Comparison of ENCODE assay signal across 1 cellular context in genomic region chr7:50738932-50739331, GRCh38.
TF ChIP-seq lines count a peak whose summit lies in the region.

No MANE protein-coding gene starts in this region.

TF ChIP-seq in HepG2, 621 proteins besides CTCF, POLR2A, EP300 and RAD21 (continued from another document and continues in another):
- TF ChIP-seq IKZF5 (CRISPR knock-in tag; IDR thresholded peaks at IDR 0.05) (no peak), ZNF607 (CRISPR knock-in tag; IDR thresholded peaks at IDR 0.05; ENCODE audit: borderline replicate concordance) (no peak), NFIB (CRISPR knock-in tag; IDR thresholded peaks at IDR 0.05; ENCODE audit: borderline replicate concordance) (no peak), SUZ12 (IDR thresholded peaks at IDR 0.05; ENCODE audit: low read depth, low read length) (no peak), RCOR2 (CRISPR knock-in tag; IDR thresholded peaks at IDR 0.05) (no peak), ZNF678 (CRISPR knock-in tag; IDR thresholded peaks at IDR 0.05) (no peak), DMAP1 (CRISPR knock-in tag; IDR thresholded peaks at IDR 0.05) (no peak), SMAD3 (CRISPR knock-in tag; IDR thresholded peaks at IDR 0.05) (peak; percentile 49; the same call in 1 of the 2 replicates), TARDBP (CRISPR knock-in tag; IDR thresholded peaks at IDR 0.05) (no peak), IRX3 (CRISPR knock-in tag; IDR thresholded peaks at IDR 0.05; ENCODE audit: borderline replicate concordance, low read depth) (no peak), PAXIP1 (CRISPR knock-in tag; conservative IDR thresholded peaks at IDR 0.05) (peak; percentile 34; the same call in 1 of the 2 replicates), ELK4 (CRISPR knock-in tag; IDR thresholded peaks at IDR 0.05; ENCODE audit: borderline replicate concordance) (no peak), HOMEZ (CRISPR knock-in tag; IDR thresholded peaks at IDR 0.05; ENCODE audit: low read depth) (peak; percentile 59; the same call in 1 of the 2 replicates), ZNF83 (CRISPR knock-in tag; IDR thresholded peaks at IDR 0.05; ENCODE audit: borderline replicate concordance) (no peak), UBTF (CRISPR knock-in tag; IDR thresholded peaks at IDR 0.05) (no peak), ZBTB1 (CRISPR knock-in tag; IDR thresholded peaks at IDR 0.05; ENCODE audit: borderline replicate concordance) (no peak), ZNF256 (CRISPR knock-in tag; conservative IDR thresholded peaks at IDR 0.05) (no peak), GATAD2A (CRISPR knock-in tag; IDR thresholded peaks at IDR 0.05) (peak; percentile 70), ZNF431 (CRISPR knock-in tag; IDR thresholded peaks at IDR 0.05; ENCODE audit: borderline replicate concordance, low read depth) (no peak), MED1 (CRISPR knock-in tag; IDR thresholded peaks at IDR 0.05) (0 out of 2 replicates have a peak, but pooled peaks have one; percentile 12), HDAC6 (IDR thresholded peaks at IDR 0.05; ENCODE audit: low read depth, low read length) (no peak), ARNTL (CRISPR knock-in tag; IDR thresholded peaks at IDR 0.05) (no peak), ZBTB49 (CRISPR knock-in tag; IDR thresholded peaks at IDR 0.05; ENCODE audit: borderline replicate concordance) (no peak), ZNF142 (CRISPR knock-in tag; IDR thresholded peaks at IDR 0.05) (no peak), ZNF17 (CRISPR knock-in tag; IDR thresholded peaks at IDR 0.05) (no peak), ZNF775 (CRISPR knock-in tag; IDR thresholded peaks at IDR 0.05; ENCODE audit: borderline replicate concordance) (no peak), ELF4 (CRISPR knock-in tag; IDR thresholded peaks at IDR 0.05; ENCODE audit: borderline replicate concordance) (no peak), MYC (CRISPR knock-in tag; IDR thresholded peaks at IDR 0.05; ENCODE audit: borderline replicate concordance) (no peak), ATAD3A (CRISPR knock-in tag; IDR thresholded peaks at IDR 0.05) (no peak), POGK (CRISPR knock-in tag; conservative IDR thresholded peaks at IDR 0.05) (no peak), ZNF761 (CRISPR knock-in tag; conservative IDR thresholded peaks at IDR 0.05) (no peak), ZFX (CRISPR knock-in tag; IDR thresholded peaks at IDR 0.05; ENCODE audit: low read depth) (no peak), HOXA7 (CRISPR knock-in tag; IDR thresholded peaks at IDR 0.05) (no peak), TFDP1 (CRISPR knock-in tag; IDR thresholded peaks at IDR 0.05; ENCODE audit: borderline replicate concordance) (no peak), ZSCAN31 (CRISPR knock-in tag; IDR thresholded peaks at IDR 0.05; ENCODE audit: low read depth) (no peak), SAP130 (CRISPR knock-in tag; IDR thresholded peaks at IDR 0.05; ENCODE audit: low read depth) (peak; percentile 32; the same call in 1 of the 2 replicates), ZKSCAN1 (IDR thresholded peaks at IDR 0.05; ENCODE audit: low read length) (no peak), ZNF572 (CRISPR knock-in tag; IDR thresholded peaks at IDR 0.05) (no peak), ZNF7 (CRISPR knock-in tag; IDR thresholded peaks at IDR 0.05) (no peak), FOXA1 (IDR thresholded peaks at IDR 0.05) (peak; percentile 71), FOXA1 (CRISPR knock-in tag; IDR thresholded peaks at IDR 0.05) (peak; percentile 42; the same call in 1 of the 2 replicates), SOX5 (CRISPR knock-in tag; IDR thresholded peaks at IDR 0.05; ENCODE audit: borderline replicate concordance) (peak; percentile 81; the same call in 1 of the 2 replicates), IRF2 (CRISPR knock-in tag; IDR thresholded peaks at IDR 0.05) (no peak), ZNF230 (CRISPR knock-in tag; IDR thresholded peaks at IDR 0.05) (no peak)
